ENCODE assay signal across 1 cellular context in genomic region chr7:13991791-13992620, GRCh38.
TF ChIP-seq lines count a peak whose summit lies in the region.

No MANE protein-coding gene starts in this region.

TF ChIP-seq in GM23338, 12 proteins besides CTCF, POLR2A, EP300 and RAD21 (continued from another document):
- no peak for TF ChIP-seq ZNF462 (CRISPR knock-in tag; IDR thresholded peaks at IDR 0.05)
TF ChIP-seq in GM23338: peak in this region for 0.
